9 cellular contexts compared by ENCODE assay signal in genomic region chr5:154478224-154478565, GRCh38. TPM values are rescaled to one million over a fixed set of nuclear protein-coding genes. Genes with fewer than 3 reads are reported as not detected.
DNase-seq lines count a peak whose midpoint lies in the region; ATAC-seq, FAIRE-seq and TF ChIP-seq lines count a peak whose summit lies in the region.
"Had no signal": no experiment of that assay in that cellular context is flagged by ENCODE, and none has a peak within 500 bp of the region (broad histone marks: within the 10 kb centered on the region; RNA-seq: fewer than 3 reads in every experiment).

Gene HAND1, minus strand, starts transcription at chr5:154478227. Its CDS starts 219 bp downstream, at chr5:154478008.

- DNase-seq in NCI-H524 (lab: John Stamatoyannopoulos, UW) (peak; percentile 60 to 75), endodermal cell (peak; percentile 96), nephron progenitor cell (peak; percentile 83), cortex of kidney (lab: John Stamatoyannopoulos, UW) (no peak), GM12892 (ENCODE audit: insufficient read length) (no peak), AML-193 (lab: John Stamatoyannopoulos, UW) (no peak)

- no peak for FAIRE-seq in GM12892 (lab: Jason Lieb, UNC)

- peaks cover 51% of the 10 kb centered on the region for H3K4me1 Mint-ChIP-seq in endodermal cell
- peaks cover 63% of the 10 kb centered on the region for H3K4me1 Mint-ChIP-seq in nephron progenitor cell

- H3K27me3 Mint-ChIP-seq in endodermal cell (ENCODE audit: insufficient read depth) (peaks cover 100% of the 10 kb centered on the region), nephron progenitor cell (ENCODE audit: low read depth, poor library complexity) (peaks cover 100% of the 10 kb centered on the region)

- no peak for TF ChIP-seq POLR2A in GM12892 (IDR thresholded peaks at IDR 0.05; ENCODE audit: low read depth, low read length)

- H3K4me3 Mint-ChIP-seq in endodermal cell: peak within 1 kb of the TSS; percentile 40
- H3K4me3 Mint-ChIP-seq in nephron progenitor cell: peak within 1 kb of the TSS; percentile 69

- no peaks in the 10 kb centered on the region for H3K36me3 ChIP-seq in ES-I3 (ENCODE audit: insufficient read depth, low read length)
- H3K36me3 ChIP-seq in endodermal cell (ENCODE audit: control insufficient read depth, insufficient read depth, low read length): no peaks in the 10 kb centered on the region

- H3K27me3 ChIP-seq in endodermal cell (ENCODE audit: control insufficient read depth, insufficient read depth, low read length, poor library complexity, severe bottlenecking): peaks cover 100% of the 10 kb centered on the region

- ATAC-seq in HG03439 (IDR thresholded peaks at IDR 0.05; ENCODE audit: unreplicated experiment): no peak

- peak within 1 kb of the TSS; percentile 76 for H3K4me3 ChIP-seq in endodermal cell (ENCODE audit: low read length)

- TF ChIP-seq CTCF in endodermal cell (conservative IDR thresholded peaks at IDR 0.05) (peak; percentile 36), nephron progenitor cell (IDR thresholded peaks at IDR 0.05) (no peak)

- no peak within 1 kb of the TSS for H3K27ac ChIP-seq in endodermal cell (ENCODE audit: low read depth, low read length)

- H3K4me1 ChIP-seq in ES-I3 (ENCODE audit: insufficient read depth, low read length) (peaks cover 33% of the 10 kb centered on the region), endodermal cell (ENCODE audit: control insufficient read depth, insufficient read depth, low read length) (peaks cover 4% of the 10 kb centered on the region)

- no peaks in the 10 kb centered on the region for H3K9me3 Mint-ChIP-seq in endodermal cell
- no peaks in the 10 kb centered on the region for H3K9me3 Mint-ChIP-seq in nephron progenitor cell

- H3K27ac Mint-ChIP-seq in endodermal cell (no peak within 1 kb of the TSS), nephron progenitor cell (no peak within 1 kb of the TSS)

- H3K36me3 Mint-ChIP-seq in endodermal cell (ENCODE audit: low read depth) (no peaks in the 10 kb centered on the region), nephron progenitor cell (ENCODE audit: low read depth) (no peaks in the 10 kb centered on the region)

- WGBS in endodermal cell (ENCODE audit: insufficient coverage in 1 of 2, insufficient read length in 1 of 2), 2 experiments: 0% methylated on average over 3 to 20 of the region's 20 CpGs

- H3K9me3 ChIP-seq in ES-I3 (ENCODE audit: control insufficient read depth, insufficient read depth, low read length) (no peaks in the 10 kb centered on the region), endodermal cell (ENCODE audit: control insufficient read depth, low read length) (no peaks in the 10 kb centered on the region)

- H3K9ac ChIP-seq in ES-I3 (ENCODE audit: low read depth, low read length): peak within 1 kb of the TSS; percentile 37; the same call in 1 of the 2 replicates
- no peak within 1 kb of the TSS for H3K9ac ChIP-seq in endodermal cell (ENCODE audit: extremely low read depth, low read length, poor library complexity, severe bottlenecking)

RNA-seq across cellular contexts. Expression of gene HAND1, which starts in this region (rescaled TPM):
- total RNA-seq in endodermal cell: not detected
- polyA plus RNA-seq in endodermal cell (2013, experiment 1 of 2): 4.8 TPM
- polyA plus RNA-seq in endodermal cell (2013, experiment 2 of 2): 3.4 TPM
- not detected for polyA plus RNA-seq in GM12892 (2012; ENCODE audit: missing spikeins)
- total RNA-seq: glomerular endothelial cell had no signal

Comparison
In these comparisons a context has a peak if more than half of its experiments do, and no peak if none do; other contexts are left out.
1. DNase-seq: peak in NCI-H524 (2 of 2), endodermal cell (single experiment) and nephron progenitor cell (single experiment); none in cortex of kidney (single experiment), GM12892 (single experiment) and AML-193 (0 of 2).